ENCODE assay signal across 16 cellular contexts in the genomic region with DNA sequence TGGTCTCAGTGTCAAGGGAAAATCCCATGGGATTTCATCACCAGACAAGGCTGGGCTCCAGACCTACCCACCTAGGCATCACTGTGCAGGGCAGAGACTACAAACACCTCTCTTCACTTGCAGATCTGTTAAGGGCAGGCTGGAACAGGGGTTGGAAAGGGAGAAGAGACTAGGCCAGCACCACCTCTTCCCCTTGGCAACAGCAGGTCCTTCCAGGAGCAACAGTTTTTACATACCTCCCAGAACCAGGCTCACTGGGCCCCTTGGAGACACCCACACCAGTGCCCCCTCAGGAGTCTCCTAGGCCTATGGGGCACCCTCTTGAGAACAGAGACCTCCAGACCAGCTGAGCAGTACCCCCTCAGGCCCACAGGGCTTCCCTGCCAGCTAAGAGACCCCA. TPM values are rescaled to one million over a fixed set of nuclear protein-coding genes. Genes with fewer than 3 reads are reported as not detected.
DNase-seq lines count a peak whose midpoint lies in the region; ATAC-seq and TF ChIP-seq lines count a peak whose summit lies in the region.
"Had no signal": no experiment of that assay in that cellular context is flagged by ENCODE, and none has a peak within 500 bp of the region (broad histone marks: within the 10 kb centered on the region; RNA-seq: fewer than 3 reads in every experiment).

No MANE protein-coding gene starts in this region.

- POLR2A ChIA-PET in Panc1 (lab: Charles Lee) = interaction anchor here (0.6 kb wide), 1 partner anchor 40 kb away, joined by 10 read pairs; no protein-coding TSS in a partner anchor

- peak overlapping the region; percentile 100 for H3K27ac ChIP-seq in Panc1 (ENCODE audit: low read length)
- H3K27ac ChIP-seq in effector memory CD4-positive, alpha-beta T cell (ENCODE audit: insufficient read depth, low read length, poor library complexity, severe bottlenecking) = peak overlapping the region; percentile 95
- H3K27ac ChIP-seq in spleen = no peak overlapping the region
- H3K27ac ChIP-seq: prostate gland, testis had no signal

- H3K4me3 ChIP-seq in Panc1 (ENCODE audit: low read depth in 2 of 2, low read length in 2 of 2) (no peak overlapping the region), spleen (no peak overlapping the region)
- no peak overlapping the region for H3K4me3 ChIP-seq in effector memory CD4-positive, alpha-beta T cell (ENCODE audit: insufficient read depth, low read depth, low read length, poor library complexity, severe bottlenecking)
- H3K4me3 ChIP-seq: testis had no signal

- CTCF ChIA-PET in activated naive CD4-positive, alpha-beta T cell treated with anti-CD3 and anti-CD28 coated beads, Interleukin-2, amount 10 ng/mL, durations not matched to agents 7 days and 5 days (lab: Charles Lee) = interaction anchor here (1.9 to 3.4 kb wide), 3 partner anchors 20 to 47 kb away, joined by 5 to 20 read pairs (median 10); partner anchors contain the start of gene ZBTB45
- CTCF ChIA-PET in Panc1 (lab: Charles Lee) = no interaction called here

- H3K9me3 ChIP-seq in Panc1 (ENCODE audit: control insufficient read depth, insufficient read depth, low read depth, low read length) (no peaks in the 10 kb centered on the region), spleen (no peaks in the 10 kb centered on the region)
- H3K9me3 ChIP-seq in effector memory CD4-positive, alpha-beta T cell (ENCODE audit: control insufficient read depth, low read length) = no peaks in the 10 kb centered on the region
- H3K9me3 ChIP-seq: adrenal gland, prostate gland, testis had no signal

- H3K27ac Mint-ChIP-seq in activated naive CD4-positive, alpha-beta T cell treated with anti-CD3 and anti-CD28 coated beads, Interleukin-2, amount 10 ng/mL, durations not matched to agents 7 days and 5 days = peak overlapping the region; percentile 62

- H3K27me3 Mint-ChIP-seq in activated naive CD4-positive, alpha-beta T cell treated with anti-CD3 and anti-CD28 coated beads, Interleukin-2, amount 10 ng/mL, durations not matched to agents 7 days and 5 days = peaks cover 8% of the 10 kb centered on the region

- peaks cover 37% of the 10 kb centered on the region for H3K36me3 Mint-ChIP-seq in activated naive CD4-positive, alpha-beta T cell treated with anti-CD3 and anti-CD28 coated beads, Interleukin-2, amount 10 ng/mL, durations not matched to agents 7 days and 5 days

- H3K4me1 Mint-ChIP-seq in activated naive CD4-positive, alpha-beta T cell treated with anti-CD3 and anti-CD28 coated beads, Interleukin-2, amount 10 ng/mL, durations not matched to agents 7 days and 5 days = peaks cover 74% of the 10 kb centered on the region

- H3K4me1 ChIP-seq in Panc1 (ENCODE audit: control insufficient read depth, insufficient read depth, low read length) = peaks cover 24% of the 10 kb centered on the region
- H3K4me1 ChIP-seq in effector memory CD4-positive, alpha-beta T cell (ENCODE audit: control insufficient read depth, insufficient read depth, low read length, poor library complexity, severe bottlenecking) = peaks cover 40% of the 10 kb centered on the region
- peaks cover 43 to 72% (median 57%) of the 10 kb centered on the region in 6 donors for H3K4me1 ChIP-seq in spleen

- no TSS peak for BruUV-seq in Panc1 (replicated peaks; lab: Mats Ljungman, UMichigan)

- no peak for TF ChIP-seq POLR2A in spleen (IDR thresholded peaks at IDR 0.05)

- H3K9me3 Mint-ChIP-seq in activated naive CD4-positive, alpha-beta T cell treated with anti-CD3 and anti-CD28 coated beads, Interleukin-2, amount 10 ng/mL, durations not matched to agents 7 days and 5 days = no peaks in the 10 kb centered on the region

- H3K36me3 ChIP-seq in Panc1 (ENCODE audit: control insufficient read depth, insufficient read depth, low read length) = no peaks in the 10 kb centered on the region
- peaks cover 11% of the 10 kb centered on the region for H3K36me3 ChIP-seq in effector memory CD4-positive, alpha-beta T cell (ENCODE audit: control insufficient read depth, insufficient read depth, low read length)
- peaks cover 0 to 13% (median 11%) of the 10 kb centered on the region in 6 donors for H3K36me3 ChIP-seq in spleen
- H3K36me3 ChIP-seq: prostate gland had no signal

- peak overlapping the region; percentile 83 for H3K4me3 Mint-ChIP-seq in activated naive CD4-positive, alpha-beta T cell treated with anti-CD3 and anti-CD28 coated beads, Interleukin-2, amount 10 ng/mL, durations not matched to agents 7 days and 5 days

- intact Hi-C loops in Panc1 (cut with micrococcal nuclease; ENCODE audit: unreplicated experiment) (no loop called here), spleen (cut with DNase I; ENCODE audit: low total_unique reads) (no loop called here)

- in situ Hi-C loops in Panc1 (cut with HindIII; ENCODE audit: low pct_unique_long_range_greater_than_20kb, low sequenced_read_pairs) = no loop called here

- no peak for DNase-seq in activated naive CD4-positive, alpha-beta T cell treated with anti-CD3 and anti-CD28 coated beads, Interleukin-2, amount 10 ng/mL, durations not matched to agents 7 days and 5 days
- DNase-seq in activated naive CD4-positive, alpha-beta T cell treated with anti-CD3 and anti-CD28 coated beads, Interleukin-2, amount 50 U/mL, for 16 hours = no peak
- no peak for DNase-seq in Panc1 (ENCODE audit: low read depth, low spot score)
- DNase-seq in effector memory CD4-positive, alpha-beta T cell = no peak
- peak; percentile 71 for DNase-seq in spleen
- DNase-seq in EL = no peak
- DNase-seq: activated CD4-positive, alpha-beta T cell treated with anti-CD3 and anti-CD28 coated beads, Interleukin-2, amount 50 U/mL, for 4 hours; DMS79; NCI-H1930; NCI-H526 treated with DMSO at 0.1 percent for 48 hours; stimulated activated CD4-positive, alpha-beta T cell treated with anti-CD3 and anti-CD28 coated beads, Interleukin-15, amount 100 ng/mL, for 24 hours; testis had no signal

- H3K27me3 ChIP-seq in Panc1 (ENCODE audit: control insufficient read depth, insufficient read depth, low read length) (no peaks in the 10 kb centered on the region), spleen (replicated peaks in 1 of 7) (peaks cover 0 to 27% (median 0%) of the 10 kb centered on the region in 7 donors)
- H3K27me3 ChIP-seq in effector memory CD4-positive, alpha-beta T cell (replicated peaks; ENCODE audit: control insufficient read depth, insufficient read depth, low read length, poor library complexity, severe bottlenecking) = no peaks in the 10 kb centered on the region
- H3K27me3 ChIP-seq: adrenal gland, testis had no signal

- TF ChIP-seq CTCF in Panc1 (IDR thresholded peaks at IDR 0.05) = no peak
- TF ChIP-seq CTCF in spleen (IDR thresholded peaks at IDR 0.05 in 8 of 11, conservative IDR thresholded peaks at IDR 0.05 in 3 of 11) = no peak

- ATAC-seq in Panc1 = no peak
- ATAC-seq in HG03460 (IDR thresholded peaks at IDR 0.05; ENCODE audit: unreplicated experiment) = no peak
- no peak for ATAC-seq in GM18498 (IDR thresholded peaks at IDR 0.05; ENCODE audit: unreplicated experiment)

RNA-seq across cellular contexts. Expression of gene UBE2M, which starts 2.5 kb away (rescaled TPM):
- total RNA-seq in Panc1 (2021; ENCODE audit: unreplicated experiment) (189 TPM), spleen (10 to 100 TPM; 19.1 to 66.9 (median 44.0) TPM)
- 306 TPM for polyA plus RNA-seq in Panc1 (2012; ENCODE audit: insufficient read length)
- polyA plus RNA-seq in spleen = 10 to 100 TPM; 33.2 to 47.3 (median 36.9) TPM

RNA-seq across cellular contexts. Expression of gene CHMP2A, which starts 6.0 kb away (rescaled TPM):
- total RNA-seq in Panc1 (2021; ENCODE audit: unreplicated experiment) (191 TPM), spleen (100 to 1,000 TPM in 3 of 7 donors, 10 to 100 TPM in 4; 79.9 to 115 (median 89.9) TPM)
- polyA plus RNA-seq in Panc1 (2012; ENCODE audit: insufficient read length) = 381 TPM
- polyA plus RNA-seq in spleen = 100 to 1,000 TPM; 112 to 124 (median 121) TPM

RNA-seq across cellular contexts. Expression of gene MZF1, which starts 12.2 kb away (rescaled TPM):
- total RNA-seq in Panc1 (2021; ENCODE audit: unreplicated experiment) = 25.9 TPM
- polyA plus RNA-seq in Panc1 (2012; ENCODE audit: insufficient read length) = 26.0 TPM
- 10 to 100 TPM; 27.7 to 41.6 (median 35.7) TPM for total RNA-seq in spleen
- polyA plus RNA-seq in spleen = 10 to 100 TPM; 13.2 to 23.0 (median 20.6) TPM

RNA-seq across cellular contexts. Expression of gene TRIM28, which starts 17.1 kb away (rescaled TPM):
- total RNA-seq in Panc1 (2021; ENCODE audit: unreplicated experiment) (767 TPM), spleen (100 to 1,000 TPM; 216 to 294 (median 232) TPM)
- polyA plus RNA-seq in Panc1 (2012; ENCODE audit: insufficient read length) = 1,302 TPM
- polyA plus RNA-seq in spleen = 100 to 1,000 TPM; 181 to 233 (median 183) TPM

RNA-seq across cellular contexts. Expression of gene ZBTB45, which starts 41.3 kb away (rescaled TPM):
- 24.7 TPM for total RNA-seq in Panc1 (2021; ENCODE audit: unreplicated experiment)
- 33.6 TPM for polyA plus RNA-seq in Panc1 (2012; ENCODE audit: insufficient read length)
- total RNA-seq in spleen = 10 to 100 TPM; 11.1 to 16.0 (median 13.0) TPM
- polyA plus RNA-seq in spleen = 1 to 10 TPM; 4.0 to 8.8 (median 4.4) TPM

Comparison
In these comparisons a context has a peak if more than half of its experiments do, and no peak if none do; other contexts are left out.
1. H3K27ac ChIP-seq: peak in Panc1 (single experiment) and effector memory CD4-positive, alpha-beta T cell (single experiment); none in spleen (0 of 8).